In genomic region chr7:158422551-158423189, GRCh38 we compare ENCODE assay signal across 1 cellular context.
TF ChIP-seq lines count a peak whose summit lies in the region.

No MANE protein-coding gene starts in this region.

TF ChIP-seq in K562, 482 proteins besides CTCF, POLR2A, EP300 and RAD21 (continued from another document and continues in another):
- TF ChIP-seq DEAF1 (CRISPR knock-in tag; IDR thresholded peaks at IDR 0.05): no peak
- TF ChIP-seq SOX6 (IDR thresholded peaks at IDR 0.05): peak; percentile 66
- no peak for TF ChIP-seq ELF4 (CRISPR knock-in tag; IDR thresholded peaks at IDR 0.05)
- no peak for TF ChIP-seq MXI1 (IDR thresholded peaks at IDR 0.05; ENCODE audit: low read depth, low read length)
- TF ChIP-seq MEF2D (tag; conservative IDR thresholded peaks at IDR 0.05; ENCODE audit: low read depth): no peak
- TF ChIP-seq SIN3B (IDR thresholded peaks at IDR 0.05; ENCODE audit: low read depth): no peak
- no peak for TF ChIP-seq BCLAF1 (IDR thresholded peaks at IDR 0.05; ENCODE audit: borderline replicate concordance in 1 of 2, control insufficient read depth in 1 of 2, low read depth in 2 of 2, low read length in 1 of 2)
- no peak for TF ChIP-seq ZNF431 (CRISPR knock-in tag; IDR thresholded peaks at IDR 0.05)
- no peak for TF ChIP-seq ZZZ3 (IDR thresholded peaks at IDR 0.05)
- 0 out of 2 replicates have a peak, but pooled peaks have one; percentile 27 for TF ChIP-seq FOSL1 (tag; conservative IDR thresholded peaks at IDR 0.05)
- TF ChIP-seq KLF16 (IDR thresholded peaks at IDR 0.05): 0 out of 2 replicates have a peak, but pooled peaks have one; percentile 41
- TF ChIP-seq NCOA6 (IDR thresholded peaks at IDR 0.05): no peak
- TF ChIP-seq SMC3 (conservative IDR thresholded peaks at IDR 0.05; ENCODE audit: insufficient read depth, low read depth, low read length): no peak
- TF ChIP-seq LCOR (CRISPR knock-in tag; IDR thresholded peaks at IDR 0.05): no peak
- TF ChIP-seq, protein P1, sequence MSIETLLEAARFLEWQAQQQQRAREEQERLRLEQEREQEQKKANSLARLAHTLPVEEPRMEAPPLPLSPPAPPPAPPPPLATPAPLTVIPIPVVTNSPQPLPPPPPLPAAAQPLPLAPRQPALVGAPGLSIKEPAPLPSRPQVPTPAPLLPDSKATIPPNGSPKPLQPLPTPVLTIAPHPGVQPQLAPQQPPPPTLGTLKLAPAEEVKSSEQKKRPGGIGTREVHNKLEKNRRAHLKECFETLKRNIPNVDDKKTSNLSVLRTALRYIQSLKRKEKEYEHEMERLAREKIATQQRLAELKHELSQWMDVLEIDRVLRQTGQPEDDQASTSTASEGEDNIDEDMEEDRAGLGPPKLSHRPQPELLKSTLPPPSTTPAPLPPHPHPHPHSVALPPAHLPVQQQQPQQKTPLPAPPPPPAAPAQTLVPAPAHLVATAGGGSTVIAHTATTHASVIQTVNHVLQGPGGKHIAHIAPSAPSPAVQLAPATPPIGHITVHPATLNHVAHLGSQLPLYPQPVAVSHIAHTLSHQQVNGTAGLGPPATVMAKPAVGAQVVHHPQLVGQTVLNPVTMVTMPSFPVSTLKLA (conservative IDR thresholded peaks at IDR 0.05): no peak
- no peak for TF ChIP-seq USF1 (CRISPR knock-in tag; IDR thresholded peaks at IDR 0.05)
- no peak for TF ChIP-seq PTRF (tag; IDR thresholded peaks at IDR 0.05)
- no peak for TF ChIP-seq MBD1 (CRISPR knock-in tag; IDR thresholded peaks at IDR 0.05)
- TF ChIP-seq ZNF263 (CRISPR knock-in tag; IDR thresholded peaks at IDR 0.05; ENCODE audit: borderline replicate concordance): no peak
- no peak for TF ChIP-seq JUNB (CRISPR knock-in tag; conservative IDR thresholded peaks at IDR 0.05)
- no peak for TF ChIP-seq XRCC3 (IDR thresholded peaks at IDR 0.05)
- TF ChIP-seq CREBBP (IDR thresholded peaks at IDR 0.05; ENCODE audit: low read depth, low read length): no peak
- no peak for TF ChIP-seq MYNN (IDR thresholded peaks at IDR 0.05)
- TF ChIP-seq MYNN (CRISPR knock-in tag; IDR thresholded peaks at IDR 0.05): no peak
- TF ChIP-seq, protein P2, sequence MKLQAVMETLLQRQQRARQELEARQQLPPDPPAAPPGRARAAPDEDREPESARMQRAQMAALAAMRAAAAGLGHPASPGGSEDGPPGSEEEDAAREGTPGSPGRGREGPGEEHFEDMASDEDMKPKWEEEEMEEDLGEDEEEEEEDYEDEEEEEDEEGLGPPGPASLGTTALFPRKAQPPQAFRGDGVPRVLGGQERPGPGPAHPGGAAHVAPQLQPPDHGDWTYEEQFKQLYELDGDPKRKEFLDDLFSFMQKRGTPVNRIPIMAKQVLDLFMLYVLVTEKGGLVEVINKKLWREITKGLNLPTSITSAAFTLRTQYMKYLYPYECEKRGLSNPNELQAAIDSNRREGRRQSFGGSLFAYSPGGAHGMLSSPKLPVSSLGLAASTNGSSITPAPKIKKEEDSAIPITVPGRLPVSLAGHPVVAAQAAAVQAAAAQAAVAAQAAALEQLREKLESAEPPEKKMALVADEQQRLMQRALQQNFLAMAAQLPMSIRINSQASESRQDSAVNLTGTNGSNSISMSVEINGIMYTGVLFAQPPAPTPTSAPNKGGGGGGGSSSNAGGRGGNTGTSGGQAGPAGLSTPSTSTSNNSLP (IDR thresholded peaks at IDR 0.05; ENCODE audit: borderline replicate concordance, low read depth, low read length): no peak
- no peak for TF ChIP-seq TBP (optimal IDR thresholded peaks at IDR 0.05; ENCODE audit: low read depth, low read length)
- no peak for TF ChIP-seq CHD7 (IDR thresholded peaks at IDR 0.05; ENCODE audit: low read depth, low read length)
- no peak for TF ChIP-seq ZNF766 (CRISPR knock-in tag; conservative IDR thresholded peaks at IDR 0.05)
- TF ChIP-seq NCOR1 (IDR thresholded peaks at IDR 0.05): peak; percentile 39; the same call in 1 of the 2 replicates
- TF ChIP-seq SMAD2 (IDR thresholded peaks at IDR 0.05; ENCODE audit: low read depth, low read length): no peak
- peak; percentile 10 for TF ChIP-seq MEIS2 (IDR thresholded peaks at IDR 0.05; ENCODE audit: partially characterized antibody)
- TF ChIP-seq PRDM10 (IDR thresholded peaks at IDR 0.05; ENCODE audit: partially characterized antibody): no peak
